In the genomic region with DNA sequence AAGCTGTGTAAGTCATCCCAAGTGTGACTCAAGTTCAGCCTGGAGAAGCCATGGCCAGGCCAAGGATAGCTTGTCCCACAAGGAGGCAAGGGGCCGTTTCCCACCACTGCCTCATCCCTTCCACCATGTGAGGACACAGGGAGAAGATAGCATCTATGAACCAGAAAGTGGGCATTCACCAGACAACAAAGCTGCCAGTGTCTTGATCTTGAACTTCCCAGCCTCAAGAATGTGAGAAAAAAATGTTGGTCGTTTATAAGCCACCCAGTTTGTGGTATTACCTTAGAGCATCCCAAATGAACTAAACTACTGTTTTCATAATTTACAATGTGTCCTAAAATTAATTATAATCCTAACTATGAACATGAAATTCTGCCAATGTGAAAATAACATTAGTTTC, we compare ENCODE assay signal across 14 cellular contexts.
DNase-seq lines count a peak whose midpoint lies in the region; ATAC-seq and TF ChIP-seq lines count a peak whose summit lies in the region.
"Had no signal": no experiment of that assay in that cellular context is flagged by ENCODE, and none has a peak within 500 bp of the region (broad histone marks: within the 10 kb centered on the region; RNA-seq: fewer than 3 reads in every experiment).

No MANE protein-coding gene starts in this region.

- H3K27me3 Mint-ChIP-seq in activated naive CD4-positive, alpha-beta T cell treated with anti-CD3 and anti-CD28 coated beads, Interleukin-2, amount 50 U/mL, for 24 hours: no peaks in the 10 kb centered on the region
- no peaks in the 10 kb centered on the region for H3K27me3 Mint-ChIP-seq in activated T-helper 2 cell treated with anti-CD3 and anti-CD28 coated beads, Interferon-gamma antibody, Interleukin-2, Interleukin-4, amounts not matched to agents 10 μg/mL and 5 μg/mL and 100 μg/mL, durations not matched to agents 14 hours and 24 hours and 36 hours (ENCODE audit: low read depth)
- no peaks in the 10 kb centered on the region for H3K27me3 Mint-ChIP-seq in naive thymus-derived CD8-positive, alpha-beta T cell

- peak overlapping the region; percentile 25; the same call in 1 of the 2 replicates for H3K4me2 ChIP-seq in DND-41 (ENCODE audit: insufficient read depth, low read length)

- no peak for TF ChIP-seq CTCF in DND-41 (IDR thresholded peaks at IDR 0.05; ENCODE audit: borderline replicate concordance, extremely low read depth, low read length, poor library complexity, severe bottlenecking)

- H2AFZ ChIP-seq in DND-41 (ENCODE audit: low read depth, low read length): no peak overlapping the region

- H3K27ac ChIP-seq in DND-41 (ENCODE audit: low read length): peak overlapping the region; percentile 78
- H3K27ac ChIP-seq: BLaER1 treated with 17β-estradiol and CSF1 and Interleukin-3, amounts not matched to agents 10 nM and 100 nM; Peyer's patch had no signal

- peaks cover 9% of the 10 kb centered on the region for H3K9me3 ChIP-seq in DND-41 (ENCODE audit: insufficient read depth, low read length, severe bottlenecking)
- H3K9me3 ChIP-seq: Peyer's patch had no signal

- ATAC-seq in DND-41 (ENCODE audit: insufficient read depth, low read depth) (no peak), HG02588 (IDR thresholded peaks at IDR 0.05; ENCODE audit: unreplicated experiment) (no peak)
- no peak for ATAC-seq in naive thymus-derived CD8-positive, alpha-beta T cell
- ATAC-seq: HepG2 had no signal

- H3K9ac ChIP-seq in DND-41 (ENCODE audit: low read depth, low read length): peak overlapping the region; percentile 23; the same call in 1 of the 2 replicates
- H3K9ac ChIP-seq: BLaER1 treated with 17β-estradiol and CSF1 and Interleukin-3, amounts not matched to agents 10 nM and 100 nM had no signal

- peaks cover 50% of the 10 kb centered on the region for H3K4me1 ChIP-seq in DND-41 (ENCODE audit: insufficient read depth, low read length)
- H3K4me1 ChIP-seq: Peyer's patch had no signal

- H3K27me3 ChIP-seq in DND-41 (ENCODE audit: insufficient read depth, low read length, poor library complexity): no peaks in the 10 kb centered on the region
- H3K27me3 ChIP-seq: Peyer's patch had no signal

- H3K36me3 Mint-ChIP-seq in activated naive CD4-positive, alpha-beta T cell treated with anti-CD3 and anti-CD28 coated beads, Interleukin-2, amount 50 U/mL, for 24 hours: peaks cover 26% of the 10 kb centered on the region
- peaks cover 59% of the 10 kb centered on the region for H3K36me3 Mint-ChIP-seq in activated T-helper 2 cell treated with anti-CD3 and anti-CD28 coated beads, Interferon-gamma antibody, Interleukin-2, Interleukin-4, amounts not matched to agents 10 μg/mL and 5 μg/mL and 100 μg/mL, durations not matched to agents 14 hours and 24 hours and 36 hours (ENCODE audit: low read depth)
- peaks cover 0 to 15% (median 4%) of the 10 kb centered on the region in 3 donors for H3K36me3 Mint-ChIP-seq in naive thymus-derived CD8-positive, alpha-beta T cell

- peaks cover 90% of the 10 kb centered on the region for H3K4me1 Mint-ChIP-seq in activated naive CD4-positive, alpha-beta T cell treated with anti-CD3 and anti-CD28 coated beads, Interleukin-2, amount 50 U/mL, for 24 hours
- H3K4me1 Mint-ChIP-seq in activated T-helper 2 cell treated with anti-CD3 and anti-CD28 coated beads, Interferon-gamma antibody, Interleukin-2, Interleukin-4, amounts not matched to agents 10 μg/mL and 5 μg/mL and 100 μg/mL, durations not matched to agents 14 hours and 24 hours and 36 hours (ENCODE audit: low read depth): peaks cover 28% of the 10 kb centered on the region
- peaks cover 23 to 61% (median 51%) of the 10 kb centered on the region in 4 donors for H3K4me1 Mint-ChIP-seq in naive thymus-derived CD8-positive, alpha-beta T cell

- intact Hi-C loops in activated T-helper 2 cell treated with anti-CD3 and anti-CD28 coated beads, Interferon-gamma antibody, Interleukin-2, Interleukin-4, amounts not matched to agents 10 μg/mL and 5 μg/mL and 100 μg/mL, durations not matched to agents 14 hours and 24 hours and 36 hours (cut with micrococcal nuclease): loop anchor here (10.0 kb wide), 1 partner anchor 206 kb away; no protein-coding TSS in a partner anchor

- H3K9me3 Mint-ChIP-seq in activated naive CD4-positive, alpha-beta T cell treated with anti-CD3 and anti-CD28 coated beads, Interleukin-2, amount 50 U/mL, for 24 hours: no peaks in the 10 kb centered on the region
- H3K9me3 Mint-ChIP-seq in activated T-helper 2 cell treated with anti-CD3 and anti-CD28 coated beads, Interferon-gamma antibody, Interleukin-2, Interleukin-4, amounts not matched to agents 10 μg/mL and 5 μg/mL and 100 μg/mL, durations not matched to agents 14 hours and 24 hours and 36 hours: peaks cover 10% of the 10 kb centered on the region
- H3K9me3 Mint-ChIP-seq in naive thymus-derived CD8-positive, alpha-beta T cell: peaks cover 0 to 11% (median 3%) of the 10 kb centered on the region in 9 donors

- no peak for DNase-seq in activated naive CD4-positive, alpha-beta T cell treated with Interleukin-2 at 50 U/mL for 16 hours
- no peak for DNase-seq in DND-41
- no peak for DNase-seq in activated T-helper 2 cell treated with anti-CD3 and anti-CD28 coated beads, Interferon-gamma antibody, Interleukin-2, Interleukin-4, amounts not matched to agents 10 μg/mL and 5 μg/mL and 100 μg/mL, durations not matched to agents 14 hours and 24 hours and 36 hours (ENCODE audit: low spot score)
- DNase-seq in naive thymus-derived CD8-positive, alpha-beta T cell: no peak
- DNase-seq in stimulated activated CD4-positive, alpha-beta T cell treated with anti-CD3 and anti-CD28 coated beads, Interleukin-4, amount 100 ng/mL, for 1 hour: no peak
- DNase-seq: DMS79 treated with DMSO at 0.1 percent for 48 hours, KBM-7, NCI-H1105 treated with DMSO at 0.1 percent for 48 hours, NCI-H1694, Peyer's patch had no signal

- POLR2A ChIA-PET in naive thymus-derived CD8-positive, alpha-beta T cell (lab: Charles Lee): interaction anchor here (1.8 kb wide), 1 partner anchor 31 kb away, joined by 7 read pairs; no protein-coding TSS in a partner anchor

- peak overlapping the region in 1 of 2 experiments; percentile 14; a peak in 1 of 4 replicates for H3K4me3 ChIP-seq in DND-41 (ENCODE audit: low read depth in 1 of 2, low read length in 2 of 2)
- H3K4me3 ChIP-seq: BLaER1 treated with 17β-estradiol and CSF1 and Interleukin-3, amounts not matched to agents 10 nM and 100 nM; Peyer's patch had no signal

- H3K79me2 ChIP-seq in DND-41 (ENCODE audit: insufficient read depth, low read length): no peaks in the 10 kb centered on the region

- no peaks in the 10 kb centered on the region for H4K20me1 ChIP-seq in DND-41 (ENCODE audit: insufficient read depth, low read length)
- H4K20me1 ChIP-seq: BLaER1 treated with 17β-estradiol and CSF1 and Interleukin-3, amounts not matched to agents 10 nM and 100 nM had no signal

- peak overlapping the region; percentile 97 for H3K27ac Mint-ChIP-seq in activated naive CD4-positive, alpha-beta T cell treated with anti-CD3 and anti-CD28 coated beads, Interleukin-2, amount 50 U/mL, for 24 hours
- H3K27ac Mint-ChIP-seq in activated T-helper 2 cell treated with anti-CD3 and anti-CD28 coated beads, Interferon-gamma antibody, Interleukin-2, Interleukin-4, amounts not matched to agents 10 μg/mL and 5 μg/mL and 100 μg/mL, durations not matched to agents 14 hours and 24 hours and 36 hours: peak overlapping the region; percentile 92
- peak overlapping the region in 6 of 10 donors; percentile 6 to 77 (median 55) for H3K27ac Mint-ChIP-seq in naive thymus-derived CD8-positive, alpha-beta T cell

- peaks cover 42% of the 10 kb centered on the region for H3K36me3 ChIP-seq in DND-41 (ENCODE audit: insufficient read depth, low read length)
- H3K36me3 ChIP-seq: Peyer's patch had no signal

- peak overlapping the region; percentile 69 for H3K4me3 Mint-ChIP-seq in activated naive CD4-positive, alpha-beta T cell treated with anti-CD3 and anti-CD28 coated beads, Interleukin-2, amount 50 U/mL, for 24 hours
- no peak overlapping the region for H3K4me3 Mint-ChIP-seq in activated T-helper 2 cell treated with anti-CD3 and anti-CD28 coated beads, Interferon-gamma antibody, Interleukin-2, Interleukin-4, amounts not matched to agents 10 μg/mL and 5 μg/mL and 100 μg/mL, durations not matched to agents 14 hours and 24 hours and 36 hours (ENCODE audit: low read depth)
- peak overlapping the region in 1 of 10 donors; percentile 50 for H3K4me3 Mint-ChIP-seq in naive thymus-derived CD8-positive, alpha-beta T cell
